Comparison of ENCODE assay signal across 8 cellular contexts in genomic region chr4:20700007-20700761, GRCh38. TPM values are rescaled to one million over a fixed set of nuclear protein-coding genes. Genes with fewer than 3 reads are reported as not detected.
DNase-seq lines count a peak whose midpoint lies in the region; ATAC-seq, FAIRE-seq and TF ChIP-seq lines count a peak whose summit lies in the region.

Gene PACRGL (plus strand): TSS chr4:20700458. CDS start chr4:20704482, 4,024 bp downstream.

- peaks cover 19% of the 10 kb centered on the region for H3K4me1 Mint-ChIP-seq in CD14-positive monocyte

- peak within 1 kb of the TSS; percentile 81 to 87 (median 83) for H3K4me3 ChIP-seq in HepG2 (replicated peaks in 1 of 3; ENCODE audit: insufficient read depth in 1 of 3, low read depth in 2 of 3, low read length in 3 of 3)

- peak within 1 kb of the TSS; percentile 93 for H3K4me2 ChIP-seq in HepG2 (ENCODE audit: low read depth, low read length)

- no TSS peak for BruUV-seq in HepG2 (replicated peaks; lab: Mats Ljungman, UMichigan)

- peaks cover 3 to 8% of the 10 kb centered on the region in 2 experiments; a peak in 2 of 5 replicates for H3K36me3 ChIP-seq in HepG2 (replicated peaks in 1 of 2; ENCODE audit: control insufficient read depth in 1 of 2, insufficient read depth in 2 of 2, low read length in 2 of 2)

- peak within 1 kb of the TSS; percentile 25 for H3K27ac ChIP-seq in HepG2 (ENCODE audit: extremely low read length, insufficient read depth, low read length)

- no peak for TF ChIP-seq RAD21 in HepG2 (CRISPR knock-in tag; IDR thresholded peaks at IDR 0.05)

- intact Hi-C loops in CD14-positive monocyte (cut with micrococcal nuclease) = no loop called here
- intact Hi-C loops in HepG2 (cut with micrococcal nuclease; ENCODE audit: unreplicated experiment) = no loop called here

- WGBS in HepG2 (ENCODE audit: low lambda C conversion rate) = 2% methylated on average over 24 of the region's 60 CpGs

- peak within 1 kb of the TSS; percentile 89 to 97 (median 95) for H3K27ac Mint-ChIP-seq in CD14-positive monocyte

- CTCF ChIA-PET in HepG2 (lab: Yijun Ruan, JAX; ENCODE audit: low intra/inter-chr PET ratio, low total read pairs) = no interaction called here

- peak within 1 kb of the TSS; percentile 93 for H2AFZ ChIP-seq in HepG2 (ENCODE audit: low read length)

- H3K9me3 Mint-ChIP-seq in CD14-positive monocyte = no peaks in the 10 kb centered on the region

- TF ChIP-seq POLR2A in HepG2 (IDR thresholded peaks at IDR 0.05; ENCODE audit: insufficient read depth in 1 of 2, low read depth in 2 of 2, low read length in 2 of 2) = peak; percentile 66 to 77

- H3K4me1 ChIP-seq in HepG2 (ENCODE audit: insufficient read depth, low read length) = peaks cover 21% of the 10 kb centered on the region

- peaks cover 0 to 2% (median 0%) of the 10 kb centered on the region in 3 donors for H3K27me3 Mint-ChIP-seq in CD14-positive monocyte (ENCODE audit: low read depth in 3 of 3)

- ATAC-seq in GM19397 (IDR thresholded peaks at IDR 0.05; ENCODE audit: unreplicated experiment) (peak; percentile 100), HG03571 (IDR thresholded peaks at IDR 0.05; ENCODE audit: unreplicated experiment) (peak; percentile 100), HepG2 (peak; percentile 100)

- peak within 1 kb of the TSS; percentile 71 for H3K9ac ChIP-seq in HepG2 (ENCODE audit: insufficient read depth, low read depth, low read length)

- H3K27me3 ChIP-seq in HepG2 (ENCODE audit: control insufficient read depth in 1 of 2, insufficient read depth in 2 of 2, low read length in 2 of 2) = no peaks in the 10 kb centered on the region

- POLR2A ChIA-PET in HepG2 (lab: Yijun Ruan, JAX) = no interaction called here

- H3K4me3 Mint-ChIP-seq in CD14-positive monocyte = peak within 1 kb of the TSS; percentile 93 to 94

- no peaks in the 10 kb centered on the region for H3K79me2 ChIP-seq in HepG2 (ENCODE audit: insufficient read depth, low read length)

- H3K9me3 ChIP-seq in HepG2 (ENCODE audit: low read length) = no peaks in the 10 kb centered on the region

- H3K36me3 Mint-ChIP-seq in CD14-positive monocyte = peaks cover 7 to 11% of the 10 kb centered on the region in 2 donors

- in situ Hi-C loops in HepG2 (cut with HindIII; ENCODE audit: extremely low pct_ligation_motif_present, low pct_unique_long_range_greater_than_20kb) = no loop called here

- TF ChIP-seq CTCF in CD14-positive monocyte (IDR thresholded peaks at IDR 0.05) (no peak), HepG2 (CRISPR knock-in tag; IDR thresholded peaks at IDR 0.05) (no peak)

- DNase-seq in CD14-positive monocyte (ENCODE audit: low spot score) = peak; percentile 88
- peak; percentile 98 for DNase-seq in NCI-H82 (lab: John Stamatoyannopoulos, UW)
- DNase-seq in activated CD4-positive, alpha-beta T cell treated with anti-CD3 and anti-CD28 coated beads, Interleukin-2, amount 50 U/mL, for 48 hours = peak; percentile 90 to 93
- DNase-seq in dermis microvascular lymphatic vessel endothelial cell (ENCODE audit: low read depth in 2 of 2) = peak; percentile 86 to 95
- DNase-seq in HepG2 (ENCODE audit: low spot score) = peak; percentile 91
- peak; percentile 95 for DNase-seq in stimulated activated CD4-positive, alpha-beta T cell treated with anti-CD3 and anti-CD28 coated beads, Interleukin-4, amount 100 ng/mL, for 1 hour

- no peaks in the 10 kb centered on the region for H4K20me1 ChIP-seq in HepG2 (ENCODE audit: insufficient read depth, low read length)

- peak; percentile 50 for FAIRE-seq in HepG2 (lab: Jason Lieb, UNC)

- TF ChIP-seq EP300 in HepG2 (IDR thresholded peaks at IDR 0.05; ENCODE audit: low read depth in 2 of 2, low read length in 2 of 2) (no peak), HepG2 (CRISPR knock-in tag; IDR thresholded peaks at IDR 0.05; ENCODE audit: borderline replicate concordance) (0 out of 2 replicates have a peak, but pooled peaks have one; percentile 35)

TF ChIP-seq in HepG2, 621 proteins besides CTCF, POLR2A, EP300 and RAD21 (continues in another document):
- no peak for TF ChIP-seq MTA3 (CRISPR knock-in tag; IDR thresholded peaks at IDR 0.05)
- peak; percentile 77 for TF ChIP-seq SIN3B (IDR thresholded peaks at IDR 0.05; ENCODE audit: low read length)
- TF ChIP-seq HOXA7 (CRISPR knock-in tag; IDR thresholded peaks at IDR 0.05) = no peak
- peak; percentile 92 for TF ChIP-seq ATF7 (IDR thresholded peaks at IDR 0.05)
- peak; percentile 62; the same call in 1 of the 2 replicates for TF ChIP-seq ATF7 (CRISPR knock-in tag; IDR thresholded peaks at IDR 0.05)
- TF ChIP-seq ZNF33A (CRISPR knock-in tag; IDR thresholded peaks at IDR 0.05; ENCODE audit: borderline replicate concordance) = no peak
- TF ChIP-seq MZF1 (CRISPR knock-in tag; IDR thresholded peaks at IDR 0.05; ENCODE audit: borderline replicate concordance) = 0 out of 2 replicates have a peak, but pooled peaks have one; percentile 28
- TF ChIP-seq NR2F1 (CRISPR knock-in tag; IDR thresholded peaks at IDR 0.05) = peak in 1 of 2 experiments; percentile 47; a peak in 1 of 4 replicates
- TF ChIP-seq MNT (IDR thresholded peaks at IDR 0.05) = peak; percentile 75
- 0 out of 2 replicates have a peak, but pooled peaks have one; percentile 27 for TF ChIP-seq TMF1 (CRISPR knock-in tag; IDR thresholded peaks at IDR 0.05; ENCODE audit: low read depth)
- peak; percentile 80 for TF ChIP-seq USF2 (IDR thresholded peaks at IDR 0.05; ENCODE audit: low read depth, low read length)
- TF ChIP-seq USF2 (CRISPR knock-in tag; IDR thresholded peaks at IDR 0.05; ENCODE audit: borderline replicate concordance) = peak; percentile 65; the same call in 1 of the 2 replicates
- TF ChIP-seq ZNF562 (CRISPR knock-in tag; IDR thresholded peaks at IDR 0.05; ENCODE audit: borderline replicate concordance) = no peak
- TF ChIP-seq SMARCE1 (IDR thresholded peaks at IDR 0.05; ENCODE audit: borderline replicate concordance) = no peak
- TF ChIP-seq ZNF121 (CRISPR knock-in tag; IDR thresholded peaks at IDR 0.05) = no peak

RNA-seq across cellular contexts. Expression of gene PACRGL, which starts in this region (rescaled TPM):
- polyA plus RNA-seq in CD14-positive monocyte (1 to 10 TPM; 6.1 to 7.4 TPM), HepG2 (2011; rRNA removed) (5.7 and 5.8 TPM in 2 replicates)
- total RNA-seq in dermis microvascular lymphatic vessel endothelial cell (11.2 and 12.3 TPM in 2 replicates), HepG2 (2016; rRNA removed; fragmentation: Illumina TruSeq; extraction: Trizol) (15.1 and 18.9 TPM in 2 replicates)
- total RNA-seq in HepG2 (2016; cell fraction: cytosol; rRNA removed; fragmentation: Illumina TruSeq; extraction: Trizol; ENCODE audit: low read depth) = 8.3 and 8.8 TPM in 2 replicates
- 17.1 and 18.6 TPM in 2 replicates for total RNA-seq in HepG2 (2016; cell fraction: insoluble cytoplasmic fraction; rRNA removed; fragmentation: Illumina TruSeq; extraction: Trizol)
- total RNA-seq in HepG2 (2016; cell fraction: membrane; rRNA removed; fragmentation: Illumina TruSeq; extraction: Trizol) = 16.1 and 16.7 TPM in 2 replicates
- total RNA-seq in HepG2 (2016; cell fraction: nucleus; rRNA removed; fragmentation: Illumina TruSeq; extraction: Trizol) = 16.5 and 23.5 TPM in 2 replicates
- 2.8 and 3.4 TPM in 2 replicates for polyA plus RNA-seq in HepG2 (2011; cell fraction: cytosol; rRNA removed)
- polyA plus RNA-seq in HepG2 (2011; cell fraction: nucleus; rRNA removed) = 4.9 and 7.8 TPM in 2 replicates
- polyA plus RNA-seq in HepG2 (2012) = 3.6 and 4.9 TPM in 2 replicates
- polyA plus RNA-seq in HepG2 (2016; cell fraction: cytosol; fragmentation: Illumina TruSeq; extraction: Trizol; ENCODE audit: low read depth) = 3.4 and 4.9 TPM in 2 replicates
- polyA plus RNA-seq in HepG2 (2016; cell fraction: insoluble cytoplasmic fraction; fragmentation: Illumina TruSeq; extraction: Trizol; ENCODE audit: low read depth) = 14.5 and 15.8 TPM in 2 replicates
- 7.6 and 9.2 TPM in 2 replicates for polyA plus RNA-seq in HepG2 (2016; cell fraction: membrane; fragmentation: Illumina TruSeq; extraction: Trizol; ENCODE audit: low read depth)
- polyA plus RNA-seq in HepG2 (2016; cell fraction: nucleus; fragmentation: Illumina TruSeq; extraction: Trizol; ENCODE audit: insufficient read depth, low read depth) = 13.4 and 16.5 TPM in 2 replicates
- 4.9 and 8.6 TPM in 2 replicates for polyA minus RNA-seq in HepG2 (2011; rRNA and poly(A)+ RNA removed; ENCODE audit: low replicate concordance)
- polyA minus RNA-seq in HepG2 (2011; cell fraction: cytosol; rRNA and poly(A)+ RNA removed) = 2.9 and 4.2 TPM in 2 replicates
- polyA minus RNA-seq in HepG2 (2011; cell fraction: nucleus; rRNA and poly(A)+ RNA removed) = 26.7 TPM in 2 replicates

Comparison
In these comparisons a context has a peak if more than half of its experiments do, and no peak if none do; other contexts are left out.
1. Peak in every context shown above with its lines: DNase-seq, ATAC-seq, H3K4me3 ChIP-seq and H3K27ac ChIP-seq.